In the genomic region with DNA sequence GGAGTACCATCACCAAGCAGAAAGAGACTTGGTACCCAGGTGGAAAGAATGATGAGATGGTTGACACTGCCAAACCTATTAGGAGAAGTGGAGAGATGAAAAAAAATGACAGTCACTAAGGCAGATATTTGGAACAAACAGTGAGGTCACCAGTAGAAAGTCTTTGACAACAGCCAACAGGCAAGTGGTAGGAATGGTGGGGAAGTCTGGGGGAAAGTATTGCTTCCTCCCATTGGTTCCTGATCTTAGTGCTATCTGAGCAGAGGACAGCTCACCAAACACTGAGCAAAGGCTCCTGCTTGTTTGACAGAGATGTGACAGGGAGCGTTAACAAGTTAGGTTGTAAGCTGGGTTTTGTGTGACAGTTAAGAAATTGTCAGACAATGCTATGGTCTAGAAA, we compare ENCODE assay signal across 10 cellular contexts. TPM values are rescaled to one million over a fixed set of nuclear protein-coding genes. Genes with fewer than 3 reads are reported as not detected.
DNase-seq lines count a peak whose midpoint lies in the region; ATAC-seq and TF ChIP-seq lines count a peak whose summit lies in the region.
"Not testable (repeated sequence)": the region's sequence is repeated elsewhere in the genome, so short reads cannot be mapped to it uniquely, and the experiment has no call there.
"Had no signal": no experiment of that assay in that cellular context is flagged by ENCODE, and none has a peak within 500 bp of the region (broad histone marks: within the 10 kb centered on the region; RNA-seq: fewer than 3 reads in every experiment).

No MANE protein-coding gene starts in this region.

- not testable (repeated sequence) for TF ChIP-seq CTCF in activated CD8-positive, alpha-beta T cell treated with anti-CD3 and anti-CD28 coated beads for 36 hours (IDR thresholded peaks at IDR 0.05)

- not testable (repeated sequence) for H3K4me3 ChIP-seq in CD4-positive, alpha-beta memory T cell (ENCODE audit: low read length in 2 of 2)

- POLR2A ChIA-PET in CD4-positive, alpha-beta memory T cell (lab: Charles Lee; ENCODE audit: partially characterized antibody); activated CD8-positive, alpha-beta T cell treated with anti-CD3 and anti-CD28 coated beads for 36 hours (lab: Charles Lee): not testable (repeated sequence)

- peaks cover 0 to 11% (median 0%) of the 10 kb centered on the region in 8 donors for H3K9me3 Mint-ChIP-seq in CD4-positive, alpha-beta memory T cell
- not testable (repeated sequence) for H3K9me3 Mint-ChIP-seq in T-helper 1 cell treated with Interleukin-12 subunit alpha and Interleukin-12 subunit beta and Interleukin-4 antibody, amounts not matched to agents 30 μg/mL and 1 μg/mL, for 36 hours; activated CD8-positive, alpha-beta T cell treated with anti-CD3 and anti-CD28 coated beads for 36 hours; activated naive CD8-positive, alpha-beta T cell treated with anti-CD3 and anti-CD28 coated beads for 36 hours; stimulated activated memory B cell treated with anti-CD40 and anti-IgM and Interleukin-4, amounts not matched to agents 10 μg/mL and 1 μg/mL and 100 μg/mL, for 72 hours

- CTCF ChIA-PET in CD4-positive, alpha-beta memory T cell (lab: Charles Lee; ENCODE audit: partially characterized antibody); activated CD8-positive, alpha-beta T cell treated with anti-CD3 and anti-CD28 coated beads for 36 hours (lab: Charles Lee): not testable (repeated sequence)

- not testable (repeated sequence) for H3K9me3 ChIP-seq in CD4-positive, alpha-beta memory T cell (ENCODE audit: control insufficient read depth in 1 of 2, low read length in 2 of 2)

- peaks cover 56% of the 10 kb centered on the region for H3K4me1 ChIP-seq in CD4-positive, alpha-beta memory T cell (ENCODE audit: insufficient read depth, low read length)

- H3K4me3 Mint-ChIP-seq in CD4-positive, alpha-beta memory T cell = peak overlapping the region in 4 of 8 donors; percentile 43 to 69 (median 52)
- H3K4me3 Mint-ChIP-seq in T-helper 1 cell treated with Interleukin-12 subunit alpha and Interleukin-12 subunit beta and Interleukin-4 antibody, amounts not matched to agents 30 μg/mL and 1 μg/mL, for 36 hours; activated CD8-positive, alpha-beta T cell treated with anti-CD3 and anti-CD28 coated beads for 36 hours; activated naive CD8-positive, alpha-beta T cell treated with anti-CD3 and anti-CD28 coated beads for 36 hours; stimulated activated memory B cell treated with anti-CD40 and anti-IgM and Interleukin-4, amounts not matched to agents 10 μg/mL and 1 μg/mL and 100 μg/mL, for 72 hours: not testable (repeated sequence)

- peak; percentile 39 for TF ChIP-seq POLR2A in erythroblast (IDR thresholded peaks at IDR 0.05; ENCODE audit: low read length)

- not testable (repeated sequence) for DNase-seq in CD4-positive, alpha-beta memory T cell; activated CD8-positive, alpha-beta T cell treated with anti-CD3 and anti-CD28 coated beads for 36 hours; activated naive CD8-positive, alpha-beta T cell treated with anti-CD3 and anti-CD28 coated beads for 36 hours
- peak; percentile 66 to 69 for DNase-seq in erythroblast (lab: John Stamatoyannopoulos, UW)

- intact Hi-C loops in CD4-positive, alpha-beta memory T cell (cut with micrococcal nuclease) = loop anchor here (5.0 to 10.0 kb wide), 3 partner anchors 58 to 184 kb away; no protein-coding TSS in a partner anchor
- intact Hi-C loops in activated CD8-positive, alpha-beta T cell treated with anti-CD3 and anti-CD28 coated beads for 36 hours (cut with micrococcal nuclease) = not testable (repeated sequence)

- not testable (repeated sequence) for H3K27ac ChIP-seq in CD4-positive, alpha-beta memory T cell (ENCODE audit: low read depth, low read length)

- H3K27ac Mint-ChIP-seq in CD4-positive, alpha-beta memory T cell = peak overlapping the region in 6 of 7 donors; percentile 76 to 95 (median 86)
- H3K27ac Mint-ChIP-seq in T-helper 1 cell treated with Interleukin-12 subunit alpha and Interleukin-12 subunit beta and Interleukin-4 antibody, amounts not matched to agents 30 μg/mL and 1 μg/mL, for 36 hours = peak overlapping the region; percentile 41
- peak overlapping the region; percentile 3 for H3K27ac Mint-ChIP-seq in activated CD8-positive, alpha-beta T cell treated with anti-CD3 and anti-CD28 coated beads for 36 hours
- peak overlapping the region; percentile 42 for H3K27ac Mint-ChIP-seq in activated naive CD8-positive, alpha-beta T cell treated with anti-CD3 and anti-CD28 coated beads for 36 hours
- H3K27ac Mint-ChIP-seq in stimulated activated memory B cell treated with anti-CD40 and anti-IgM and Interleukin-4, amounts not matched to agents 10 μg/mL and 1 μg/mL and 100 μg/mL, for 72 hours = peak overlapping the region; percentile 88

- H3K27me3 Mint-ChIP-seq in CD4-positive, alpha-beta memory T cell; T-helper 1 cell treated with Interleukin-12 subunit alpha and Interleukin-12 subunit beta and Interleukin-4 antibody, amounts not matched to agents 30 μg/mL and 1 μg/mL, for 36 hours (ENCODE audit: low read depth); activated CD8-positive, alpha-beta T cell treated with anti-CD3 and anti-CD28 coated beads for 36 hours; activated naive CD8-positive, alpha-beta T cell treated with anti-CD3 and anti-CD28 coated beads for 36 hours; stimulated activated memory B cell treated with anti-CD40 and anti-IgM and Interleukin-4, amounts not matched to agents 10 μg/mL and 1 μg/mL and 100 μg/mL, for 72 hours: not testable (repeated sequence)

- H3K36me3 Mint-ChIP-seq in CD4-positive, alpha-beta memory T cell = peaks cover 0 to 10% of the 10 kb centered on the region in 2 donors
- H3K36me3 Mint-ChIP-seq in T-helper 1 cell treated with Interleukin-12 subunit alpha and Interleukin-12 subunit beta and Interleukin-4 antibody, amounts not matched to agents 30 μg/mL and 1 μg/mL, for 36 hours (ENCODE audit: low read depth); activated CD8-positive, alpha-beta T cell treated with anti-CD3 and anti-CD28 coated beads for 36 hours (ENCODE audit: low read depth); activated naive CD8-positive, alpha-beta T cell treated with anti-CD3 and anti-CD28 coated beads for 36 hours; stimulated activated memory B cell treated with anti-CD40 and anti-IgM and Interleukin-4, amounts not matched to agents 10 μg/mL and 1 μg/mL and 100 μg/mL, for 72 hours: not testable (repeated sequence)

- H3K27me3 ChIP-seq in CD4-positive, alpha-beta memory T cell (ENCODE audit: insufficient read depth, low read length) = not testable (repeated sequence)

- H3K4me1 Mint-ChIP-seq in CD4-positive, alpha-beta memory T cell = peaks cover 27 to 69% (median 55%) of the 10 kb centered on the region in 4 donors
- peaks cover 42% of the 10 kb centered on the region for H3K4me1 Mint-ChIP-seq in T-helper 1 cell treated with Interleukin-12 subunit alpha and Interleukin-12 subunit beta and Interleukin-4 antibody, amounts not matched to agents 30 μg/mL and 1 μg/mL, for 36 hours (ENCODE audit: low read depth)
- peaks cover 52% of the 10 kb centered on the region for H3K4me1 Mint-ChIP-seq in activated CD8-positive, alpha-beta T cell treated with anti-CD3 and anti-CD28 coated beads for 36 hours (ENCODE audit: low read depth)
- peaks cover 48% of the 10 kb centered on the region for H3K4me1 Mint-ChIP-seq in activated naive CD8-positive, alpha-beta T cell treated with anti-CD3 and anti-CD28 coated beads for 36 hours
- peaks cover 47% of the 10 kb centered on the region for H3K4me1 Mint-ChIP-seq in stimulated activated memory B cell treated with anti-CD40 and anti-IgM and Interleukin-4, amounts not matched to agents 10 μg/mL and 1 μg/mL and 100 μg/mL, for 72 hours

- not testable (repeated sequence) for H3K36me3 ChIP-seq in CD4-positive, alpha-beta memory T cell (ENCODE audit: insufficient read depth, low read length)

- ATAC-seq in HG02610 (IDR thresholded peaks at IDR 0.05; ENCODE audit: unreplicated experiment) = peak; percentile 20
- ATAC-seq in activated CD8-positive, alpha-beta T cell treated with anti-CD3 and anti-CD28 coated beads for 36 hours; stimulated activated memory B cell treated with anti-CD40 and anti-IgM and Interleukin-4, amounts not matched to agents 10 μg/mL and 1 μg/mL and 100 μg/mL, for 72 hours: not testable (repeated sequence)

RNA-seq across cellular contexts. Expression of a gene that starts 6.5 kb away (rescaled TPM):
- total RNA-seq in CD4-positive, alpha-beta memory T cell = 1 to 10 TPM in 1 of 2 experiments, under 1 TPM in 1; 0.81 to 2.1 TPM
- under 1 TPM in 1 of 2 donors, not detected in 1; 0.14 TPM for polyA plus RNA-seq in CD4-positive, alpha-beta memory T cell
- total RNA-seq in activated CD8-positive, alpha-beta T cell treated with anti-CD3 and anti-CD28 coated beads for 36 hours = under 1 TPM; 0.27 to 0.36 TPM
- total RNA-seq in activated naive CD8-positive, alpha-beta T cell treated with anti-CD3 and anti-CD28 coated beads for 36 hours = not detected
- total RNA-seq: H4, OCI-LY7 had no signal
- polyA plus RNA-seq: AG04450 had no signal

RNA-seq across cellular contexts. Expression of a gene that starts 18.8 kb away (rescaled TPM):
- 1 to 10 TPM; 2.4 TPM for total RNA-seq in CD4-positive, alpha-beta memory T cell
- polyA plus RNA-seq in CD4-positive, alpha-beta memory T cell = under 1 TPM in 1 of 2 donors, not detected in 1; 0.09 TPM
- total RNA-seq in activated CD8-positive, alpha-beta T cell treated with anti-CD3 and anti-CD28 coated beads for 36 hours = under 1 TPM; 0.36 to 0.45 TPM
- under 1 TPM; 0.33 to 0.34 TPM for total RNA-seq in activated naive CD8-positive, alpha-beta T cell treated with anti-CD3 and anti-CD28 coated beads for 36 hours

RNA-seq across cellular contexts. Expression of a gene that starts 37.9 kb away (rescaled TPM):
- 1 to 10 TPM; 1.0 to 1.9 TPM for total RNA-seq in CD4-positive, alpha-beta memory T cell
- not detected for polyA plus RNA-seq in CD4-positive, alpha-beta memory T cell
- total RNA-seq in activated CD8-positive, alpha-beta T cell treated with anti-CD3 and anti-CD28 coated beads for 36 hours = not detected
- total RNA-seq in activated naive CD8-positive, alpha-beta T cell treated with anti-CD3 and anti-CD28 coated beads for 36 hours = not detected

Comparison
In these comparisons a context has a peak if more than half of its experiments do, and no peak if none do; other contexts are left out.
1. H3K27ac Mint-ChIP-seq: peak in every context shown above with its lines; median percentile 88 in stimulated activated memory B cell treated with anti-CD40 and anti-IgM and Interleukin-4, amounts not matched to agents 10 μg/mL and 1 μg/mL and 100 μg/mL, for 72 hours; 86 in CD4-positive, alpha-beta memory T cell; 42 in activated naive CD8-positive, alpha-beta T cell treated with anti-CD3 and anti-CD28 coated beads for 36 hours; 41 in T-helper 1 cell treated with Interleukin-12 subunit alpha and Interleukin-12 subunit beta and Interleukin-4 antibody, amounts not matched to agents 30 μg/mL and 1 μg/mL, for 36 hours; 3 in activated CD8-positive, alpha-beta T cell treated with anti-CD3 and anti-CD28 coated beads for 36 hours.